ENCODE assay signal across 11 cellular contexts in the genomic region with DNA sequence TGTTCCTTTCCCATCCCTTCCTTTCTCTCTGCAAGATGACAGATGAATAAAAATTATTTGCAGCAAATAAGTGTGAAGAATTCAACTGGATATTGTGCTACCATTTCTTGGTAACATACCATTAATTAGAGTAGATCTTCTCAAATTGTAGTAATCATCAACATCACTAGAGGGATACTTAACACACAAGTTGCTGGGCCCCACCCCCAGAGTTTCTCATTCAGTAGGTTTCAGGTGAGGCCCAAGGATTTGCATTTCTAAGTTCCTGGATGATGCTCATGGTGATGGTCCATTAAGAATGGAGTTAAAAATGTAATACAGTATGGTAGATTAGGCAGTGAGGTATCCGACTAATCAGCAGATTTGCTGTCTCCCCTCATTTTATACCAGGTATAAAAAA.
DNase-seq lines count a peak whose midpoint lies in the region; ATAC-seq lines count a peak whose summit lies in the region.
"Had no signal": no experiment of that assay in that cellular context is flagged by ENCODE, and none has a peak within 500 bp of the region (broad histone marks: within the 10 kb centered on the region; RNA-seq: fewer than 3 reads in every experiment).

No MANE protein-coding gene starts in this region.

- ATAC-seq in GM18861 (IDR thresholded peaks at IDR 0.05; ENCODE audit: unreplicated experiment) (peak; percentile 48), GM21786 (IDR thresholded peaks at IDR 0.05; ENCODE audit: unreplicated experiment) (peak; percentile 77), HG03280 (IDR thresholded peaks at IDR 0.05; ENCODE audit: unreplicated experiment) (peak; percentile 82)

- DNase-seq in dermis blood vessel endothelial cell (peak; percentile 1), NK-92 (lab: John Stamatoyannopoulos, UW; ENCODE audit: unreplicated experiment) (no peak), retina (no peak)
- DNase-seq in stimulated activated CD8-positive, alpha-beta memory T cell treated with anti-CD3 and anti-CD28 coated beads, Interleukin-4, amount 100 ng/mL, for 48 hours, result no peak
- no peak for DNase-seq in stimulated activated CD4-positive, alpha-beta T cell treated with anti-CD3 and anti-CD28 coated beads, Interleukin-2, amount 100 ng/mL, for 48 hours
- DNase-seq: activated naive CD8-positive, alpha-beta T cell treated with anti-CD3 and anti-CD28 coated beads, Interleukin-2, amount 10 ng/mL, durations not matched to agents 7 days and 5 days; C1 segment of cervical spinal cord; NCI-H2029 treated with DMSO at 0.1 percent for 48 hours had no signal
